In the genomic region with DNA sequence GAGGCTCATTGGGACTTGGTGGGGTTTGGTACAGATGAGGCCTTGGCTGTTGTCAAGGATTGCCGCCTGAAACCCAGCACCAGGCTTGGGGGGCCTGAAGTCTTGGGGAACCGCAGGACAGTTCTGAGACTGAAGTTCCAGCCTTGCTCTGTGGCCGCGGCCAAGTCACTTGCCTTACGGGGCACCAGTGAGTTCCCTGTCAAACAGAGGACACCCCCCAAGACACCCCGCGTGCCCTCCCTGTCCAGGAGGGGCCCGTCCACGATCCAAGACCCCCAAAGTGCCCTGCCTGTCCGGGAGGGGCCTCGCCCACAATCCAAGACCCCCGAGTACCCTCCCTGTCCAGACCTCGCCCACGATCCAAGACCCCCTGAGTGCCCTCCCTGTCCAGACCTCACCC, we compare ENCODE assay signal across 10 cellular contexts. TPM values are rescaled to one million over a fixed set of nuclear protein-coding genes. Genes with fewer than 3 reads are reported as not detected.
DNase-seq lines count a peak whose midpoint lies in the region; ATAC-seq and TF ChIP-seq lines count a peak whose summit lies in the region.
"Had no signal": no experiment of that assay in that cellular context is flagged by ENCODE, and none has a peak within 500 bp of the region (broad histone marks: within the 10 kb centered on the region; RNA-seq: fewer than 3 reads in every experiment).

No MANE protein-coding gene starts in this region.

- no peak for ATAC-seq in CD4-positive, alpha-beta T cell (ENCODE audit: poor library complexity)
- ATAC-seq in PC-3: no peak
- ATAC-seq in GM21723 (IDR thresholded peaks at IDR 0.05; ENCODE audit: unreplicated experiment): no peak
- ATAC-seq in GM21529 (IDR thresholded peaks at IDR 0.05; ENCODE audit: unreplicated experiment): no peak

- 58% methylated on average over 9 of the region's 14 CpGs for WGBS in esophagus muscularis mucosa

- no peaks in the 10 kb centered on the region for H3K27me3 ChIP-seq in CD4-positive, alpha-beta T cell (ENCODE audit: control insufficient read depth, insufficient read depth, low read length)
- H3K27me3 ChIP-seq in PC-3 (ENCODE audit: low read length) (no peaks in the 10 kb centered on the region), esophagus muscularis mucosa (no peaks in the 10 kb centered on the region)
- H3K27me3 ChIP-seq: adrenal gland, SJSA1 had no signal

- peak overlapping the region; percentile 89 for H3K4me3 ChIP-seq in PC-3 (ENCODE audit: low read length)
- H3K4me3 ChIP-seq in esophagus muscularis mucosa: peak overlapping the region; percentile 87 to 99 (median 96)

- H3K4me2 ChIP-seq in PC-3 (ENCODE audit: low read length): peak overlapping the region; percentile 93

- no peaks in the 10 kb centered on the region for H3K9me2 ChIP-seq in PC-3 (replicated peaks; ENCODE audit: low read length)

- H3K9me3 Mint-ChIP-seq in CD4-positive, alpha-beta T cell: no peaks in the 10 kb centered on the region
- no peaks in the 10 kb centered on the region for H3K9me3 Mint-ChIP-seq in progenitor cell of endocrine pancreas (ENCODE audit: low read depth)

- TF ChIP-seq CTCF in CD4-positive, alpha-beta T cell (IDR thresholded peaks at IDR 0.05): no peak
- TF ChIP-seq CTCF in PC-3 (conservative IDR thresholded peaks at IDR 0.05; ENCODE audit: low read depth, low read length) (peak; percentile 14; the same call in 1 of the 2 replicates), esophagus muscularis mucosa (IDR thresholded peaks at IDR 0.05) (no peak), progenitor cell of endocrine pancreas (IDR thresholded peaks at IDR 0.05; ENCODE audit: unreplicated experiment) (no peak)

- H3K9me3 ChIP-seq in CD4-positive, alpha-beta T cell (ENCODE audit: control insufficient read depth, low read length): no peaks in the 10 kb centered on the region
- H3K9me3 ChIP-seq in PC-3 (ENCODE audit: low read length) (no peaks in the 10 kb centered on the region), esophagus muscularis mucosa (no peaks in the 10 kb centered on the region)
- H3K9me3 ChIP-seq: adrenal gland had no signal

- H3K36me3 ChIP-seq in PC-3 (ENCODE audit: low read depth, low read length): 0 out of 2 replicates have a peak, but pooled peaks cover 11% of the 10 kb centered on the region
- peaks cover 31 to 42% (median 40%) of the 10 kb centered on the region in 4 donors for H3K36me3 ChIP-seq in esophagus muscularis mucosa

- peak overlapping the region; percentile 78 for H3K27ac Mint-ChIP-seq in CD4-positive, alpha-beta T cell
- no peak overlapping the region for H3K27ac Mint-ChIP-seq in progenitor cell of endocrine pancreas

- peaks cover 42% of the 10 kb centered on the region for H3K79me2 ChIP-seq in PC-3 (ENCODE audit: low read length)

- TF ChIP-seq EP300 in esophagus muscularis mucosa (IDR thresholded peaks at IDR 0.05): no peak

- no peak for DNase-seq in CD4-positive, alpha-beta T cell
- DNase-seq in PC-3 (no peak), esophagus muscularis mucosa (ENCODE audit: extremely low spot score) (no peak), progenitor cell of endocrine pancreas (ENCODE audit: low spot score, unreplicated experiment) (no peak), GF-D8 (lab: John Stamatoyannopoulos, UW) (no peak)
- DNase-seq in stimulated activated naive CD4-positive, alpha-beta T cell (lab: John Stamatoyannopoulos, UW): no peak
- DNase-seq: adrenal gland had no signal

- no peak overlapping the region for H2AFZ ChIP-seq in PC-3 (ENCODE audit: low read length)

- no TSS peak for BruUV-seq in PC-3 (replicated peaks; lab: Mats Ljungman, UMichigan)

- POLR2A ChIA-PET in CD4-positive, alpha-beta T cell (lab: Charles Lee): interaction anchor here (1.1 kb wide), 1 partner anchor 50 kb away, joined by 3 read pairs; no protein-coding TSS in a partner anchor
- POLR2A ChIA-PET in PC-3 (lab: Charles Lee; ENCODE audit: unreplicated experiment): no interaction called here

- no peaks in the 10 kb centered on the region for H3F3A ChIP-seq in PC-3 (ENCODE audit: low read length, unreplicated experiment)

- peaks cover 18% of the 10 kb centered on the region for H3K36me3 Mint-ChIP-seq in CD4-positive, alpha-beta T cell (ENCODE audit: low read depth)
- H3K36me3 Mint-ChIP-seq in progenitor cell of endocrine pancreas (ENCODE audit: insufficient read depth): peaks cover 4% of the 10 kb centered on the region

- TF ChIP-seq POLR2A in esophagus muscularis mucosa (IDR thresholded peaks at IDR 0.05; ENCODE audit: low read depth): no peak

- CTCF ChIA-PET in CD4-positive, alpha-beta T cell (lab: Charles Lee): interaction anchor here (4.2 kb wide), 1 partner anchor 23 kb away, joined by 58 read pairs; no protein-coding TSS in a partner anchor
- CTCF ChIA-PET in PC-3 (lab: Charles Lee): no interaction called here

- peak overlapping the region; percentile 81; the same call in 1 of the 2 replicates for H3K9ac ChIP-seq in PC-3 (ENCODE audit: low read length)

- H3K4me1 ChIP-seq in PC-3 (ENCODE audit: insufficient read depth, low read length) (peaks cover 22% of the 10 kb centered on the region), esophagus muscularis mucosa (peaks cover 34 to 63% (median 51%) of the 10 kb centered on the region in 4 donors)

- intact Hi-C loops in CD4-positive, alpha-beta T cell (cut with DNase I, micrococcal nuclease): no loop called here
- intact Hi-C loops in PC-3 (cut with micrococcal nuclease): no loop called here
- intact Hi-C loops in esophagus muscularis mucosa (cut with DNase I): no loop called here

- H3K27ac ChIP-seq in CD4-positive, alpha-beta T cell (ENCODE audit: low read depth, low read length): no peak overlapping the region
- H3K27ac ChIP-seq in PC-3 (ENCODE audit: low read length) (no peak overlapping the region), esophagus muscularis mucosa (replicated peaks in 1 of 4) (peak overlapping the region; percentile 97 to 99 (median 98))

- peaks cover 20% of the 10 kb centered on the region for H4K20me1 ChIP-seq in PC-3 (ENCODE audit: low read length)

- H3K27me3 Mint-ChIP-seq in CD4-positive, alpha-beta T cell: no peaks in the 10 kb centered on the region
- H3K27me3 Mint-ChIP-seq in progenitor cell of endocrine pancreas: no peaks in the 10 kb centered on the region

- peak overlapping the region; percentile 58 for H3K4me3 Mint-ChIP-seq in CD4-positive, alpha-beta T cell
- H3K4me3 Mint-ChIP-seq in progenitor cell of endocrine pancreas (ENCODE audit: low read depth): peak overlapping the region; percentile 82

- peaks cover 9% of the 10 kb centered on the region for H3K4me1 Mint-ChIP-seq in CD4-positive, alpha-beta T cell (ENCODE audit: low read depth)
- H3K4me1 Mint-ChIP-seq in progenitor cell of endocrine pancreas (ENCODE audit: low read depth): peaks cover 7% of the 10 kb centered on the region

RNA-seq across cellular contexts. Expression of a gene that starts 2.5 kb away (rescaled TPM):
- total RNA-seq in CD4-positive, alpha-beta T cell: 10 to 100 TPM; 38.5 to 43.4 TPM
- total RNA-seq in PC-3 (2014; rRNA removed): 119 and 152 TPM in 2 replicates
- total RNA-seq in esophagus muscularis mucosa: 100 to 1,000 TPM in 1 of 4 donors, 10 to 100 TPM in 3; 62.5 to 100 (median 76.2) TPM
- total RNA-seq in progenitor cell of endocrine pancreas: 96.9 and 100 TPM in 2 replicates

RNA-seq across cellular contexts. Expression of a gene that starts 9.8 kb away (rescaled TPM):
- total RNA-seq in CD4-positive, alpha-beta T cell: 10 to 100 TPM; 41.6 to 46.3 TPM
- 0.35 TPM in 1 of 2 replicates, not detected in the other for total RNA-seq in PC-3 (2014; rRNA removed)
- total RNA-seq in esophagus muscularis mucosa: under 1 TPM in 2 of 4 donors, not detected in 2; 0.50 to 0.58 TPM
- 0.31 TPM in 1 of 2 replicates, not detected in the other for total RNA-seq in progenitor cell of endocrine pancreas
- total RNA-seq: SJSA1 had no signal

RNA-seq across cellular contexts. Expression of a gene that starts 26.8 kb away (rescaled TPM):
- total RNA-seq in CD4-positive, alpha-beta T cell: 10 to 100 TPM; 17.2 to 18.2 TPM
- total RNA-seq in PC-3 (2014; rRNA removed): 28.5 and 44.0 TPM in 2 replicates
- 10 to 100 TPM; 61.7 to 86.6 (median 64.4) TPM for total RNA-seq in esophagus muscularis mucosa
- 16.4 and 18.0 TPM in 2 replicates for total RNA-seq in progenitor cell of endocrine pancreas

RNA-seq across cellular contexts. Expression of a gene that starts 37.8 kb away (rescaled TPM):
- under 1 TPM; 0.20 to 0.91 TPM for total RNA-seq in CD4-positive, alpha-beta T cell
- 0.11 and 0.17 TPM in 2 replicates for total RNA-seq in PC-3 (2014; rRNA removed)
- total RNA-seq in esophagus muscularis mucosa: under 1 TPM in 2 of 4 donors, not detected in 2; 0.17 to 0.42 TPM
- 0.77 and 1.0 TPM in 2 replicates for total RNA-seq in progenitor cell of endocrine pancreas
- total RNA-seq: SJSA1 had no signal

RNA-seq across cellular contexts. Expression of a gene that starts 38.3 kb away (rescaled TPM):
- 10 to 100 TPM; 68.7 to 71.6 TPM for total RNA-seq in CD4-positive, alpha-beta T cell
- total RNA-seq in PC-3 (2014; rRNA removed): 458 and 514 TPM in 2 replicates
- 100 to 1,000 TPM; 304 to 416 (median 362) TPM for total RNA-seq in esophagus muscularis mucosa
- total RNA-seq in progenitor cell of endocrine pancreas: 464 and 472 TPM in 2 replicates

Comparison
In these comparisons a context has a peak if more than half of its experiments do, and no peak if none do; other contexts are left out.
1. H3K27ac ChIP-seq: peak in esophagus muscularis mucosa (4 of 4); none in CD4-positive, alpha-beta T cell (single experiment) and PC-3 (single experiment).
2. RNA of a gene that starts 9.8 kb away (total RNA-seq): 41.6 to 46.3 TPM in CD4-positive, alpha-beta T cell; 0.50 to 0.58 TPM in esophagus muscularis mucosa, 0.31 TPM in progenitor cell of endocrine pancreas and 0.35 TPM in PC-3; every median in the first group is over 10 times any median in the second.